Comparison of ENCODE assay signal across 1 cellular context in genomic region chr17:75685508-75685907, GRCh38.
TF ChIP-seq lines count a peak whose summit lies in the region.

No MANE protein-coding gene starts in this region.

TF ChIP-seq in K562, 482 proteins besides CTCF, POLR2A, EP300 and RAD21:
- TF ChIP-seq ZNF696 (CRISPR knock-in tag; conservative IDR thresholded peaks at IDR 0.05) (no peak), ZNF23 (CRISPR knock-in tag; IDR thresholded peaks at IDR 0.05) (no peak), RFX7 (CRISPR knock-in tag; IDR thresholded peaks at IDR 0.05) (no peak), UBTF (IDR thresholded peaks at IDR 0.05; ENCODE audit: borderline replicate concordance in 1 of 2, low read depth in 2 of 2, low read length in 2 of 2) (no peak), ETV5 (CRISPR knock-in tag; IDR thresholded peaks at IDR 0.05; ENCODE audit: low read depth) (no peak), SAFB2 (IDR thresholded peaks at IDR 0.05; ENCODE audit: borderline replicate concordance, low read depth, low read length, severe bottlenecking) (no peak)
TF ChIP-seq in K562: peak in this region for 0.
